16 cellular contexts compared by ENCODE assay signal in the genomic region with DNA sequence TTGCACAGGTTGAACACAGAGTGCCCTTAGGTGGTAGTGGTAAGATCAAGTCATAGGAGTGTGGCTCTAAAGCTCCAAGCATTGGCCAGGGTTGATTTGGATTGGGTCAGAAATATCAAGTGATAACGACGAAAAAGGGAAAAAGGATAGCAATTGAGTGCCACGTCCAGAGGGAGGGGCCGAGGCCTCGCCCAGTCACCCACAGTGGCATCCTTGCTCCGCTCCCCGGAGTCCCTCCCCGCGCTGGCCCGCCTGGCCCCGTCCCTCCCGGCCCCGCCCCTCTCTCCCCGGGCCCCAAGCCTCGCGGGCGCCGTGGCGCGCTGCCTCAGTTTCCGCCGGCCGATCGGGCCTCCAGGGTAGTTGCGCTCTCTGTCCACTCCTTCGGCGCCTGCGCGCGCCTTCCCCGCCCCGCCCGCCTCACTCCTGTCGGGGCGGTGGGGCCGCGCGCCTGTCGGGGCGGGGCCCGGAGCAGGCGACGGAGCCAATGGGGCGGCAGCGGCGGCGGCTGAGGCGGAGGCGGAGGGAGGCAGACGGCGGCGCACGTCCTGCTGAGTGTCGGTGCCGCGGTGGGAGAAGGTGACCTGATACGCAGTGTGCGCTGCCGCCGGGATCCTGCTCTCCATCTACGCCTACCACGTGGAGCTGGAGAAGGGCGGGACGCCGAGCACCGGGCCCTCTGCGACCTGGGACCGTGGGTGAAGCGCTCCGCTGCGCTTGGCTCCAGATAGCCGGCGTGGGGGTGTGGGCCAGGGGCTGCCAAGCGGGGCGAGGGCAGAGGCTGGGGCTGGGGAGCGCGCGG.
DNase-seq lines count a peak whose midpoint lies in the region; ATAC-seq and TF ChIP-seq lines count a peak whose summit lies in the region.
"Had no signal": no experiment of that assay in that cellular context is flagged by ENCODE, and none has a peak within 500 bp of the region (broad histone marks: within the 10 kb centered on the region; RNA-seq: fewer than 3 reads in every experiment).

No MANE protein-coding gene starts in this region.

- peak; percentile 7 for DNase-seq in activated CD4-positive, alpha-beta T cell treated with anti-CD3 and anti-CD28 coated beads, Interleukin-2, amount 10 ng/mL, durations not matched to agents 7 days and 5 days
- DNase-seq in activated CD4-positive, alpha-beta T cell treated with anti-CD3 and anti-CD28 coated beads for 1 hour, result no peak
- DNase-seq in PC-3 (peak; percentile 82), left cardiac atrium (peak; percentile 50), hepatic stellate cell (ENCODE audit: low spot score) (no peak), AML-193 (lab: John Stamatoyannopoulos, UW) (no peak)
- DNase-seq in stimulated activated CD8-positive, alpha-beta memory T cell treated with anti-CD3 and anti-CD28 coated beads, Interleukin-4, amount 100 ng/mL, for 48 hours, result peak; percentile 25
- DNase-seq: activated CD8-positive, alpha-beta T cell treated with anti-CD3 and anti-CD28 coated beads, Interleukin-2, amount 10 ng/mL, durations not matched to agents 7 days and 5 days; activated naive CD4-positive, alpha-beta T cell treated with Interleukin-2 at 50 U/mL for 16 hours; Calu3; NCI-H1417; NCI-H345 had no signal

- H3K36me3 ChIP-seq in PC-3 (ENCODE audit: low read depth, low read length), result no peaks in the 10 kb centered on the region
- H3K36me3 ChIP-seq: cardiac muscle cell, suprapubic skin had no signal

- peaks cover 2% of the 10 kb centered on the region for H3K36me3 Mint-ChIP-seq in activated CD4-positive, alpha-beta T cell treated with anti-CD3 and anti-CD28 coated beads, Interleukin-2, amount 10 ng/mL, durations not matched to agents 7 days and 5 days (ENCODE audit: low read depth)

- no peaks in the 10 kb centered on the region for H3K4me1 Mint-ChIP-seq in activated CD4-positive, alpha-beta T cell treated with anti-CD3 and anti-CD28 coated beads, Interleukin-2, amount 10 ng/mL, durations not matched to agents 7 days and 5 days
- H3K4me1 Mint-ChIP-seq: nephron had no signal

- peak overlapping the region; percentile 36; the same call in 1 of the 2 replicates for H3K27ac ChIP-seq in PC-3 (ENCODE audit: low read length)
- H3K27ac ChIP-seq: cardiac muscle cell, suprapubic skin had no signal

- POLR2A ChIA-PET in activated CD4-positive, alpha-beta T cell treated with anti-CD3 and anti-CD28 coated beads, Interleukin-2, amount 10 ng/mL, durations not matched to agents 7 days and 5 days (lab: Charles Lee), result no interaction called here
- POLR2A ChIA-PET in PC-3 (lab: Charles Lee; ENCODE audit: unreplicated experiment), result no interaction called here

- H3K79me2 ChIP-seq in PC-3 (ENCODE audit: low read length), result peaks cover 13% of the 10 kb centered on the region

- ATAC-seq in PC-3 (peak; percentile 91), left cardiac atrium (peak in 1 of 2 donors; percentile 73), GM18868 (IDR thresholded peaks at IDR 0.05; ENCODE audit: unreplicated experiment) (no peak)
- ATAC-seq: activated CD8-positive, alpha-beta T cell treated with anti-CD3 and anti-CD28 coated beads, Interleukin-2, amount 10 ng/mL, durations not matched to agents 7 days and 5 days had no signal

- TF ChIP-seq CTCF in PC-3 (conservative IDR thresholded peaks at IDR 0.05; ENCODE audit: low read depth, low read length), result no peak

- peak overlapping the region; percentile 74 for H3K4me2 ChIP-seq in PC-3 (ENCODE audit: low read length)

- peaks cover 14% of the 10 kb centered on the region for H3K9me3 Mint-ChIP-seq in activated CD4-positive, alpha-beta T cell treated with anti-CD3 and anti-CD28 coated beads, Interleukin-2, amount 10 ng/mL, durations not matched to agents 7 days and 5 days

- H2AFZ ChIP-seq in PC-3 (ENCODE audit: low read length), result peak overlapping the region; percentile 69

- no peaks in the 10 kb centered on the region for H3F3A ChIP-seq in PC-3 (ENCODE audit: low read length, unreplicated experiment)

- BruUV-seq in PC-3 (replicated peaks; lab: Mats Ljungman, UMichigan), result no TSS peak

- no peaks in the 10 kb centered on the region for H3K4me1 ChIP-seq in PC-3 (ENCODE audit: insufficient read depth, low read length)
- H3K4me1 ChIP-seq: suprapubic skin had no signal

- H3K4me3 ChIP-seq in PC-3 (ENCODE audit: low read length), result peak overlapping the region; percentile 70
- H3K4me3 ChIP-seq: cardiac muscle cell, suprapubic skin had no signal

- no peaks in the 10 kb centered on the region for H3K9me2 ChIP-seq in PC-3 (replicated peaks; ENCODE audit: low read length)

- intact Hi-C loops in PC-3 (cut with micrococcal nuclease), result no loop called here
- intact Hi-C loops in left cardiac atrium (cut with DNase I), result no loop called here

- H3K27me3 Mint-ChIP-seq in activated CD4-positive, alpha-beta T cell treated with anti-CD3 and anti-CD28 coated beads, Interleukin-2, amount 10 ng/mL, durations not matched to agents 7 days and 5 days, result no peaks in the 10 kb centered on the region

- no peaks in the 10 kb centered on the region for H4K20me1 ChIP-seq in PC-3 (ENCODE audit: low read length)

- H3K4me3 Mint-ChIP-seq in activated CD4-positive, alpha-beta T cell treated with anti-CD3 and anti-CD28 coated beads, Interleukin-2, amount 10 ng/mL, durations not matched to agents 7 days and 5 days, result peak overlapping the region; percentile 38
- H3K4me3 Mint-ChIP-seq: activated CD8-positive, alpha-beta T cell treated with anti-CD3 and anti-CD28 coated beads, Interleukin-2, amount 10 ng/mL, durations not matched to agents 7 days and 5 days; nephron had no signal

- peak overlapping the region; percentile 64 for H3K9ac ChIP-seq in PC-3 (ENCODE audit: low read length)

- CTCF ChIA-PET in activated CD4-positive, alpha-beta T cell treated with anti-CD3 and anti-CD28 coated beads, Interleukin-2, amount 10 ng/mL, durations not matched to agents 7 days and 5 days (lab: Charles Lee), result interaction anchor here (0.7 kb wide), 1 partner anchor 41 kb away, joined by 3 read pairs; no protein-coding TSS in a partner anchor
- CTCF ChIA-PET in PC-3 (lab: Charles Lee), result no interaction called here

- H3K9me3 ChIP-seq in PC-3 (ENCODE audit: low read length), result no peaks in the 10 kb centered on the region

- peak overlapping the region; percentile 57 for H3K27ac Mint-ChIP-seq in activated CD4-positive, alpha-beta T cell treated with anti-CD3 and anti-CD28 coated beads, Interleukin-2, amount 10 ng/mL, durations not matched to agents 7 days and 5 days
- H3K27ac Mint-ChIP-seq: activated CD8-positive, alpha-beta T cell treated with anti-CD3 and anti-CD28 coated beads, Interleukin-2, amount 10 ng/mL, durations not matched to agents 7 days and 5 days; nephron had no signal

- no peaks in the 10 kb centered on the region for H3K27me3 ChIP-seq in PC-3 (ENCODE audit: low read length)
- H3K27me3 ChIP-seq: cardiac muscle cell had no signal

Comparison
In these comparisons a context has a peak if more than half of its experiments do, and no peak if none do; other contexts are left out.
1. DNase-seq: peak in activated CD4-positive, alpha-beta T cell treated with anti-CD3 and anti-CD28 coated beads, Interleukin-2, amount 10 ng/mL, durations not matched to agents 7 days and 5 days (single experiment), PC-3 (single experiment), left cardiac atrium (single experiment) and stimulated activated CD8-positive, alpha-beta memory T cell treated with anti-CD3 and anti-CD28 coated beads, Interleukin-4, amount 100 ng/mL, for 48 hours (single experiment); none in activated CD4-positive, alpha-beta T cell treated with anti-CD3 and anti-CD28 coated beads for 1 hour (single experiment), hepatic stellate cell (single experiment) and AML-193 (0 of 2).